In genomic region chr18:51082571-51083264, GRCh38 we compare ENCODE assay signal across 2 cellular contexts.
TF ChIP-seq lines count a peak whose summit lies in the region.

No MANE protein-coding gene starts in this region.

TF ChIP-seq in IMR-90, 13 proteins besides CTCF, POLR2A, EP300 and RAD21 (continued from another document):
- TF ChIP-seq MAZ (IDR thresholded peaks at IDR 0.05; ENCODE audit: borderline replicate concordance, low read depth, low read length) = no peak
- TF ChIP-seq CHD1 (IDR thresholded peaks at IDR 0.05; ENCODE audit: low read depth, low read length) = no peak
- TF ChIP-seq USF2 (IDR thresholded peaks at IDR 0.05; ENCODE audit: low read depth, low read length) = no peak
- no peak for TF ChIP-seq BHLHE40 (IDR thresholded peaks at IDR 0.05; ENCODE audit: low read depth, low read length)
- TF ChIP-seq MAFK (IDR thresholded peaks at IDR 0.05; ENCODE audit: low read depth, low read length) = no peak

TF ChIP-seq in GM23338, 12 proteins besides CTCF, POLR2A, EP300 and RAD21 (continued from another document):
- TF ChIP-seq ZNF462 (CRISPR knock-in tag; IDR thresholded peaks at IDR 0.05) = no peak
